8 cellular contexts compared by ENCODE assay signal in the genomic region with DNA sequence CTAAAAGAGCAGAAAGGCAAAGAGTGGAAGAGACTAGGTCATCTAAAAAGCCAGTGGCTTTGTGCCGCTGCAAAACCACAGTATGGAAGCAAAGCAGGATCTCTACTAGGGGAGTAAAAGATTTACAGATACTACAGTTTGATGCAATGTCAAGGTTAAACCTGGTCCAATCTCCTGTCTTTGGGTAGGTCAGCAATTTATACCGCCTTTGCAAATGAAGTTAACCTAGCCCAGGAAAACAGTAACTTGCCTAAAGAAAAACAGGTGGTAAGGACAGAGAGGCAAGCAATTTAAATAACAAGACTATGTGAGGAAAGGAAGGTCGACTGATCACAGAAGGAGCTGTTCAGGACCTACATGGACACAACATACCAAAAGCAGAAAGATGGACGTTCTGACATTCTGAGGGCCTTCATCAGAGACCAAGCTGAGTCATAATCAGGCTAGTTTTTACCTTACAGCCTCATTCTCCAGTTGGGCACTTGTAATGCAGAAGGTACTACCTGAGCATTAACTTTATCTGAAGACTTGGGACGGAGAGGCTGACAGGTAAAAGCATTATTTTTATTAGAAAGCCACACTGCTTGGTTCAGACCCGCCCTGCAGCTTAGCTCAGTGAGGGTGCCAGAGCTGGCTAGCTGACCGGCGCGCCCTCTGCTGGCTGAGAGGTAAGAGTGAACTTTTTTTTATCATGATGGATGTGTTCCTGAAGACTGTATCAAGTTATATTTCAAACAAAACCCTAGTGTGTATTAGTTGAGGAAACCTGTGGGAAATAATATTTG. TPM values are rescaled to one million over a fixed set of nuclear protein-coding genes. Genes with fewer than 3 reads are reported as not detected.
DNase-seq lines count a peak whose midpoint lies in the region; ATAC-seq lines count a peak whose summit lies in the region.

No MANE protein-coding gene starts in this region.

- ATAC-seq in GM18520 (IDR thresholded peaks at IDR 0.05; ENCODE audit: unreplicated experiment) = peak; percentile 69
- ATAC-seq in HG03108 (IDR thresholded peaks at IDR 0.05; ENCODE audit: unreplicated experiment) = peak; percentile 77

- in situ Hi-C loops in ACHN (cut with HindIII; ENCODE audit: low pct_ligation_motif_present, low pct_unique_long_range_greater_than_20kb, low sequenced_read_pairs) = loop anchor here (25.0 kb wide), 1 partner anchor 166 kb away; no protein-coding TSS in a partner anchor

- DNase-seq in ACHN (peak; percentile 61), NCI-H2227 treated with DMSO at 0.1 percent for 48 hours (lab: John Stamatoyannopoulos, UW) (peak; percentile 79), cerebellum (ENCODE audit: low spot score) (peak; percentile 74), kidney glomerular epithelial cell (lab: John Stamatoyannopoulos, UW) (peak; percentile 45)
- DNase-seq in activated CD4-positive, alpha-beta T cell treated with anti-CD3 and anti-CD28 coated beads for 24 hours (ENCODE audit: low read depth in 2 of 2) = peak; percentile 73 to 76
- DNase-seq in stimulated activated CD4-positive, alpha-beta T cell treated with anti-CD3 and anti-CD28 coated beads, Interleukin-2, amount 100 ng/mL, for 24 hours = peak; percentile 86 to 87

RNA-seq across cellular contexts. Expression of gene CDKL4, which starts 15.9 kb away (rescaled TPM):
- 5.6 TPM for total RNA-seq in cerebellum

Comparison
In these comparisons a context has a peak if more than half of its experiments do, and no peak if none do; other contexts are left out.
1. Peak in every context shown above with its lines: DNase-seq and ATAC-seq.